10 cellular contexts compared by ENCODE assay signal in genomic region chr3:120909602-120909878, GRCh38. TPM values are rescaled to one million over a fixed set of nuclear protein-coding genes. Genes with fewer than 3 reads are reported as not detected.
DNase-seq lines count a peak whose midpoint lies in the region; TF ChIP-seq lines count a peak whose summit lies in the region.
"Had no signal": no experiment of that assay in that cellular context is flagged by ENCODE, and none has a peak within 500 bp of the region (broad histone marks: within the 10 kb centered on the region; RNA-seq: fewer than 3 reads in every experiment).

No MANE protein-coding gene starts in this region.

- no peak for TF ChIP-seq POLR2A in vagina (IDR thresholded peaks at IDR 0.05)

- DNase-seq in cardiac muscle cell (ENCODE audit: low read depth in 1 of 2, low spot score in 1 of 2) (peak in 1 of 2 donors; percentile 2), cardiac septum (ENCODE audit: low spot score) (no peak), SHP77 (lab: John Stamatoyannopoulos, UW) (peak; percentile 19 to 31), vagina (ENCODE audit: extremely low spot score in 2 of 2) (no peak), mesenteric fat pad (ENCODE audit: low spot score) (no peak), SW480 (ENCODE audit: low spot score) (no peak), hippocampal formation (lab: John Stamatoyannopoulos, UW) (no peak)
- DNase-seq: activated effector memory CD4-positive, alpha-beta T cell treated with anti-CD3 and anti-CD28 coated beads, Interleukin-2, amount 50 U/mL, for 16 hours; NCI-H2171 had no signal

- H3K4me3 ChIP-seq in cardiac muscle cell, result peak overlapping the region; percentile 45
- peak overlapping the region; percentile 47 for H3K4me3 ChIP-seq in iPS-11a (ENCODE audit: low read depth, low read length)
- peak overlapping the region; percentile 31 to 44 for H3K4me3 ChIP-seq in vagina

- H3K27me3 ChIP-seq in cardiac muscle cell, result peaks cover 15% of the 10 kb centered on the region
- no peaks in the 10 kb centered on the region for H3K27me3 ChIP-seq in vagina

- no peak overlapping the region for H3K27ac ChIP-seq in cardiac muscle cell
- no peak overlapping the region for H3K27ac ChIP-seq in vagina

- H3K9me3 ChIP-seq in cardiac muscle cell (ENCODE audit: low read depth) (no peaks in the 10 kb centered on the region), vagina (no peaks in the 10 kb centered on the region)

- intact Hi-C loops in cardiac septum (cut with DNase I), result no loop called here
- intact Hi-C loops in vagina (cut with DNase I), result no loop called here

- TF ChIP-seq CTCF in cardiac muscle cell (IDR thresholded peaks at IDR 0.05; ENCODE audit: low read depth, low read length) (no peak), vagina (IDR thresholded peaks at IDR 0.05) (no peak)

- peaks cover 3% of the 10 kb centered on the region for H3K4me1 ChIP-seq in cardiac muscle cell (ENCODE audit: low read depth)
- H3K4me1 ChIP-seq in vagina, result peaks cover 20% of the 10 kb centered on the region

- H3K36me3 ChIP-seq in cardiac muscle cell (no peaks in the 10 kb centered on the region), vagina (no peaks in the 10 kb centered on the region)

RNA-seq across cellular contexts. Expression of gene STXBP5L, which starts 1.5 kb away (rescaled TPM):
- 0.07 and 0.24 TPM in 2 replicates for total RNA-seq in cardiac muscle cell
- polyA plus RNA-seq in cardiac muscle cell, result 0.02 and 0.14 TPM in 2 replicates
- not detected for total RNA-seq in cardiac septum
- total RNA-seq in vagina, result 0.98 TPM
- total RNA-seq in mesenteric fat pad, result not detected

Comparison
In these comparisons a context has a peak if more than half of its experiments do, and no peak if none do; other contexts are left out.
1. DNase-seq: peak in SHP77 (2 of 2); none in cardiac septum (single experiment), vagina (0 of 2), mesenteric fat pad (single experiment), SW480 (single experiment) and hippocampal formation (0 of 2).
2. Peak in every context shown above with its lines, with median percentiles within 50 percentile points of each other: H3K4me3 ChIP-seq.